15 cellular contexts compared by ENCODE assay signal in genomic region chr4:682490-683172, GRCh38. TPM values are rescaled to one million over a fixed set of nuclear protein-coding genes. Genes with fewer than 3 reads are reported as not detected.
DNase-seq lines count a peak whose midpoint lies in the region; ATAC-seq and TF ChIP-seq lines count a peak whose summit lies in the region.
"Had no signal": no experiment of that assay in that cellular context is flagged by ENCODE, and none has a peak within 500 bp of the region (broad histone marks: within the 10 kb centered on the region; RNA-seq: fewer than 3 reads in every experiment).

No MANE protein-coding gene starts in this region.

- H3K27ac ChIP-seq in VCaP: peak overlapping the region; percentile 70; the same call in 1 of the 2 replicates
- H3K27ac ChIP-seq: KMS-11 had no signal

- no peaks in the 10 kb centered on the region for H3K36me3 Mint-ChIP-seq in activated CD4-positive, alpha-beta T cell treated with anti-CD3 and anti-CD28 coated beads for 36 hours (ENCODE audit: low read depth)
- H3K36me3 Mint-ChIP-seq in Caco-2 (ENCODE audit: insufficient read depth, unreplicated experiment) (peaks cover 8% of the 10 kb centered on the region), nephron (ENCODE audit: low read depth) (no peaks in the 10 kb centered on the region)

- peak overlapping the region; percentile 61 for H3K4me3 ChIP-seq in Caco-2 (ENCODE audit: low read depth, low read length)

- no peak overlapping the region for H3K4me3 Mint-ChIP-seq in activated CD4-positive, alpha-beta T cell treated with anti-CD3 and anti-CD28 coated beads for 36 hours
- H3K4me3 Mint-ChIP-seq in Caco-2 (ENCODE audit: unreplicated experiment) (peak overlapping the region; percentile 75), nephron (peak overlapping the region in 2 of 3 experiments; percentile 17 to 43)

- peaks cover 4% of the 10 kb centered on the region for H3K4me1 Mint-ChIP-seq in activated CD4-positive, alpha-beta T cell treated with anti-CD3 and anti-CD28 coated beads for 36 hours
- H3K4me1 Mint-ChIP-seq in Caco-2 (ENCODE audit: low read depth, unreplicated experiment) (peaks cover 3% of the 10 kb centered on the region), nephron (peaks cover 24% of the 10 kb centered on the region)

- intact Hi-C loops in activated CD4-positive, alpha-beta T cell treated with anti-CD3 and anti-CD28 coated beads for 36 hours (cut with DNase I, micrococcal nuclease): loop anchor here in 1 of 2 experiments (5.0 kb wide), 1 partner anchor 605 kb away; the partner anchor contains the start of gene MAEA
- intact Hi-C loops in Caco-2 (cut with micrococcal nuclease; ENCODE audit: unreplicated experiment): no loop called here

- peaks cover under 1% of the 10 kb centered on the region for H3K27me3 Mint-ChIP-seq in activated CD4-positive, alpha-beta T cell treated with anti-CD3 and anti-CD28 coated beads for 36 hours
- no peaks in the 10 kb centered on the region for H3K27me3 Mint-ChIP-seq in Caco-2 (ENCODE audit: insufficient read depth, unreplicated experiment)
- peaks cover 7% of the 10 kb centered on the region for H3K27me3 Mint-ChIP-seq in nephron (ENCODE audit: low read depth)

- no peaks in the 10 kb centered on the region for H3K36me3 ChIP-seq in Caco-2 (ENCODE audit: control insufficient read depth, insufficient read depth, low read length)
- H3K36me3 ChIP-seq: HAP-1 had no signal

- H3K9me3 ChIP-seq in Caco-2: no peaks in the 10 kb centered on the region
- H3K9me3 ChIP-seq: HAP-1 had no signal

- H3K27me3 ChIP-seq in Caco-2 (replicated peaks; ENCODE audit: control insufficient read depth, insufficient read depth, low read length): no peaks in the 10 kb centered on the region

- no peak overlapping the region for H3K27ac Mint-ChIP-seq in activated CD4-positive, alpha-beta T cell treated with anti-CD3 and anti-CD28 coated beads for 36 hours
- no peak overlapping the region for H3K27ac Mint-ChIP-seq in Caco-2 (ENCODE audit: unreplicated experiment)
- H3K27ac Mint-ChIP-seq in nephron: no peak overlapping the region

- POLR2A ChIA-PET in activated CD4-positive, alpha-beta T cell treated with anti-CD3 and anti-CD28 coated beads for 36 hours (lab: Charles Lee): no interaction called here
- POLR2A ChIA-PET in Caco-2 (lab: Charles Lee): no interaction called here

- H3K4me1 ChIP-seq in Caco-2: peaks cover 19% of the 10 kb centered on the region

- TF ChIP-seq CTCF in Caco-2 (IDR thresholded peaks at IDR 0.05; ENCODE audit: insufficient read depth in 1 of 2, low read depth in 1 of 2, low read length in 1 of 2, severe bottlenecking in 1 of 2, unreplicated experiment in 1 of 2): no peak
- TF ChIP-seq CTCF in VCaP (conservative IDR thresholded peaks at IDR 0.05): no peak
- no peak for TF ChIP-seq CTCF in nephron (IDR thresholded peaks at IDR 0.05; ENCODE audit: unreplicated experiment in 3 of 3)

- CTCF ChIA-PET in activated CD4-positive, alpha-beta T cell treated with anti-CD3 and anti-CD28 coated beads for 36 hours (lab: Charles Lee): no interaction called here
- CTCF ChIA-PET in Caco-2 (lab: Charles Lee): no interaction called here

- no peaks in the 10 kb centered on the region for H3K9me3 Mint-ChIP-seq in activated CD4-positive, alpha-beta T cell treated with anti-CD3 and anti-CD28 coated beads for 36 hours (ENCODE audit: low read depth)
- H3K9me3 Mint-ChIP-seq in Caco-2 (ENCODE audit: unreplicated experiment) (no peaks in the 10 kb centered on the region), nephron (no peaks in the 10 kb centered on the region)

- BruUV-seq in Caco-2 (replicated peaks; lab: Mats Ljungman, UMichigan): no TSS peak

- peak; percentile 7 for DNase-seq in activated CD4-positive, alpha-beta T cell treated with anti-CD3 and anti-CD28 coated beads for 36 hours
- DNase-seq in activated CD4-positive, alpha-beta T cell treated with anti-CD3 and anti-CD28 coated beads, Interleukin-2, amount 50 U/mL, for 1 hour: no peak
- DNase-seq in Caco-2 (no peak), hippocampal formation (lab: John Stamatoyannopoulos, UW) (no peak), AG20443 (ENCODE audit: low spot score) (no peak), SIG-M5 (lab: John Stamatoyannopoulos, UW) (no peak)
- DNase-seq: activated T-cell treated with anti-CD3 and anti-CD28 coated beads for 4 hours; DND-41; NCI-H2171; stimulated activated CD4-positive, alpha-beta T cell treated with anti-CD3 and anti-CD28 coated beads, Interleukin-12 subunit alpha, Interleukin-12 subunit beta, amount 100 ng/mL, for 4 hours had no signal

- ATAC-seq in activated CD4-positive, alpha-beta T cell treated with anti-CD3 and anti-CD28 coated beads for 36 hours: no peak
- ATAC-seq: activated CD4-positive, CD25-positive, alpha-beta regulatory T cell treated with anti-CD3 and anti-CD28 coated beads, Interleukin-2, amount 50 U/mL, for 24 hours had no signal

RNA-seq across cellular contexts. Expression of gene SLC49A3, which starts 6.3 kb away (rescaled TPM):
- under 1 TPM; 0.09 to 0.39 TPM for total RNA-seq in activated CD4-positive, alpha-beta T cell treated with anti-CD3 and anti-CD28 coated beads for 36 hours
- total RNA-seq in Caco-2 (2022): 0.20 TPM in 1 of 2 replicates, not detected in the other

RNA-seq across cellular contexts. Expression of gene MYL5, which starts 8.3 kb away (rescaled TPM):
- total RNA-seq in activated CD4-positive, alpha-beta T cell treated with anti-CD3 and anti-CD28 coated beads for 36 hours: 10 to 100 TPM; 13.7 to 16.4 TPM
- total RNA-seq in Caco-2 (2022): 17.1 and 21.8 TPM in 2 replicates

RNA-seq across cellular contexts. Expression of gene ATP5ME, which starts 8.6 kb away (rescaled TPM):
- total RNA-seq in activated CD4-positive, alpha-beta T cell treated with anti-CD3 and anti-CD28 coated beads for 36 hours: 100 to 1,000 TPM; 147 to 210 TPM
- 244 and 257 TPM in 2 replicates for total RNA-seq in Caco-2 (2022)

RNA-seq across cellular contexts. Expression of gene PCGF3, which starts 23.0 kb away (rescaled TPM):
- 10 to 100 TPM; 20.6 to 22.5 TPM for total RNA-seq in activated CD4-positive, alpha-beta T cell treated with anti-CD3 and anti-CD28 coated beads for 36 hours
- 36.6 and 38.0 TPM in 2 replicates for total RNA-seq in Caco-2 (2022)

RNA-seq across cellular contexts. Expression of gene PDE6B, which starts 57.3 kb away (rescaled TPM):
- 10 to 100 TPM; 16.2 to 17.2 TPM for total RNA-seq in activated CD4-positive, alpha-beta T cell treated with anti-CD3 and anti-CD28 coated beads for 36 hours
- total RNA-seq in Caco-2 (2022): not detected in 2 replicates
